Comparison of ENCODE assay signal across 1 cellular context in genomic region chr6:17980329-17980728, GRCh38.
TF ChIP-seq lines count a peak whose summit lies in the region.

No MANE protein-coding gene starts in this region.

TF ChIP-seq in GM23338, 12 proteins besides CTCF, POLR2A, EP300 and RAD21:
- TF ChIP-seq EZH2 (IDR thresholded peaks at IDR 0.05; ENCODE audit: low read depth, unreplicated experiment) (no peak), CREB1 (CRISPR knock-in tag; IDR thresholded peaks at IDR 0.05; ENCODE audit: low read depth) (no peak), POLR2AphosphoS5 (IDR thresholded peaks at IDR 0.05; ENCODE audit: low read depth) (no peak), ETS1 (IDR thresholded peaks at IDR 0.05) (no peak)
